ENCODE assay signal across 28 cellular contexts in genomic region chr7:152865011-152865410, GRCh38.
"Had no signal": no experiment of that assay in that cellular context is flagged by ENCODE, and none has a peak within 500 bp of the region (broad histone marks: within the 10 kb centered on the region; RNA-seq: fewer than 3 reads in every experiment).

No MANE protein-coding gene starts in this region.

- H3K27me3 ChIP-seq: left lung, neural progenitor cell, neutrophil, pancreas, stomach, testis, thyroid gland, transverse colon, upper lobe of left lung had no signal

- H3K27ac ChIP-seq: left lung, lower lobe of right lung, neural progenitor cell, neutrophil, pancreas, prostate gland, skin epidermis, stomach, testis, thyroid gland, transverse colon, upper lobe of left lung had no signal

- H3K27ac Mint-ChIP-seq: immature natural killer cell, neural progenitor cell had no signal

- DNase-seq: hypothalamus; immature natural killer cell; left colon; left lung; lower lobe of right lung; mammary epithelial cell; mesenchymal stem cell; naive thymus-derived CD8-positive, alpha-beta T cell; occipital lobe; pancreas; retina; right cardiac atrium; stimulated activated CD4-positive, alpha-beta T cell treated with anti-CD3 and anti-CD28 coated beads, Interleukin-12 subunit alpha, Interleukin-12 subunit beta, amount 100 ng/mL, for 4 hours; stimulated activated CD4-positive, alpha-beta T cell treated with anti-CD3 and anti-CD28 coated beads, Interleukin-15, amount 100 ng/mL, for 24 hours; stimulated activated CD4-positive, alpha-beta T cell treated with anti-CD3 and anti-CD28 coated beads, Interleukin-2, amount 100 ng/mL, for 24 hours; stimulated activated CD4-positive, alpha-beta T cell treated with anti-CD3 and anti-CD28 coated beads, Interleukin-4, amount 100 ng/mL, for 1 hour; stimulated activated naive B cell treated with anti-CD40 and anti-IgM and Interleukin-4, amounts not matched to agents 10 μg/mL and 1 μg/mL and 100 μg/mL, for 72 hours; stimulated activated naive CD8-positive, alpha-beta T cell treated with anti-CD3 and anti-CD28 coated beads, Interleukin-15, Interleukin-2, amounts not matched to agents 100 U/mL and 50 U/mL, for 24 hours; testis; thyroid gland; transverse colon had no signal

- H3K9me3 ChIP-seq: left lung, lower lobe of right lung, neutrophil, pancreas, prostate gland, stomach, testis, thyroid gland, transverse colon, upper lobe of left lung had no signal

- H3K36me3 ChIP-seq: left lung, lower lobe of right lung, neural progenitor cell, neutrophil, pancreas, prostate gland, thyroid gland, transverse colon, upper lobe of left lung had no signal

- H3K36me3 Mint-ChIP-seq: neural progenitor cell had no signal

- H3K27me3 Mint-ChIP-seq: naive thymus-derived CD8-positive, alpha-beta T cell; stimulated activated naive B cell treated with anti-CD40 and anti-IgM and Interleukin-4, amounts not matched to agents 10 μg/mL and 1 μg/mL and 100 μg/mL, for 72 hours had no signal

- H3K4me3 ChIP-seq: left lung, lower lobe of right lung, neural progenitor cell, pancreas, prostate gland, skin epidermis, stomach, testis, thyroid gland, transverse colon, upper lobe of left lung had no signal

- H3K9me3 Mint-ChIP-seq: immature natural killer cell; naive thymus-derived CD8-positive, alpha-beta T cell; nephron; neural progenitor cell; stimulated activated naive B cell treated with anti-CD40 and anti-IgM and Interleukin-4, amounts not matched to agents 10 μg/mL and 1 μg/mL and 100 μg/mL, for 72 hours had no signal

- H3K4me3 Mint-ChIP-seq: immature natural killer cell; naive thymus-derived CD8-positive, alpha-beta T cell; nephron; neural progenitor cell; stimulated activated naive B cell treated with anti-CD40 and anti-IgM and Interleukin-4, amounts not matched to agents 10 μg/mL and 1 μg/mL and 100 μg/mL, for 72 hours had no signal

- H3K4me1 Mint-ChIP-seq: nephron, neural progenitor cell had no signal

- H3K4me1 ChIP-seq: left lung, lower lobe of right lung, neural progenitor cell, pancreas, prostate gland, stomach, thyroid gland, transverse colon, upper lobe of left lung had no signal
